Comparison of ENCODE assay signal across 35 cellular contexts in genomic region chr17:37389160-37389559, GRCh38. TPM values are rescaled to one million over a fixed set of nuclear protein-coding genes. Genes with fewer than 3 reads are reported as not detected.
"Had no signal": no experiment of that assay in that cellular context is flagged by ENCODE, and none has a peak within 500 bp of the region (broad histone marks: within the 10 kb centered on the region; RNA-seq: fewer than 3 reads in every experiment).

No MANE protein-coding gene starts in this region.

- H3K9me3 ChIP-seq: ascending aorta, SJCRH30 had no signal

- H3K27ac Mint-ChIP-seq: activated CD4-positive, alpha-beta memory T cell treated with anti-CD3 and anti-CD28 coated beads, Interleukin-2, amount 10 ng/mL, durations not matched to agents 7 days and 5 days; activated CD8-positive, alpha-beta memory T cell treated with anti-CD3 and anti-CD28 coated beads, Interleukin-2, amount 10 ng/mL, durations not matched to agents 7 days and 5 days; activated naive CD4-positive, alpha-beta T cell treated with anti-CD3 and anti-CD28 coated beads, Interleukin-2, amount 50 U/mL, for 24 hours; activated naive CD8-positive, alpha-beta T cell treated with anti-CD3 and anti-CD28 coated beads, Interleukin-2, amount 10 ng/mL, durations not matched to agents 7 days and 5 days; activated T-helper 2 cell treated with anti-CD3 and anti-CD28 coated beads, Interferon-gamma antibody, Interleukin-2, Interleukin-4, amounts not matched to agents 10 μg/mL and 5 μg/mL and 100 μg/mL, durations not matched to agents 14 hours and 24 hours and 36 hours had no signal

- H3K27me3 ChIP-seq: ascending aorta, SJCRH30 had no signal

- H3K27ac ChIP-seq: ascending aorta, SJCRH30, SK-N-MC, WERI-Rb-1 had no signal

- DNase-seq: activated CD4-positive, alpha-beta memory T cell treated with anti-CD3 and anti-CD28 coated beads, Interleukin-2, amount 10 ng/mL, durations not matched to agents 7 days and 5 days; activated CD4-positive, alpha-beta T cell treated with anti-CD3 and anti-CD28 coated beads for 1 hour; activated CD4-positive, alpha-beta T cell treated with anti-CD3 and anti-CD28 coated beads for 48 hours; activated CD4-positive, CD25-positive, alpha-beta regulatory T cell; activated CD8-positive, alpha-beta memory T cell treated with anti-CD3 and anti-CD28 coated beads for 24 hours; activated CD8-positive, alpha-beta memory T cell treated with anti-CD3 and anti-CD28 coated beads, Interleukin-2, amount 10 ng/mL, durations not matched to agents 7 days and 5 days; activated CD8-positive, alpha-beta memory T cell treated with anti-CD3 and anti-CD28 coated beads, Interleukin-2, amount 50 U/mL, for 48 hours; activated gamma-delta T cell; activated naive CD4-positive, alpha-beta T cell treated with Interleukin-2 at 50 U/mL for 16 hours; activated naive CD8-positive, alpha-beta T cell treated with anti-CD3 and anti-CD28 coated beads, Interleukin-2, amount 10 ng/mL, durations not matched to agents 7 days and 5 days; amygdala; NCI-H1105; NCI-H1417 treated with DMSO at 0.1 percent for 48 hours; NCI-H187 treated with DMSO at 0.1 percent for 48 hours; NCI-H2081; NCI-H2171 treated with DMSO at 0.1 percent for 48 hours; NCI-H2227 treated with DMSO at 0.1 percent for 48 hours; NCI-H446 treated with DMSO at 0.1 percent for 48 hours; NCI-H524 treated with DMSO at 0.1 percent for 48 hours; NCI-H774; SHP77; SJCRH30; T1000; WERI-Rb-1 had no signal

- H3K4me3 ChIP-seq: ascending aorta, K562, SJCRH30, SK-N-MC had no signal

- H3K36me3 Mint-ChIP-seq: activated CD8-positive, alpha-beta memory T cell treated with anti-CD3 and anti-CD28 coated beads, Interleukin-2, amount 10 ng/mL, durations not matched to agents 7 days and 5 days; activated naive CD4-positive, alpha-beta T cell treated with anti-CD3 and anti-CD28 coated beads, Interleukin-2, amount 50 U/mL, for 24 hours; activated naive CD8-positive, alpha-beta T cell treated with anti-CD3 and anti-CD28 coated beads, Interleukin-2, amount 10 ng/mL, durations not matched to agents 7 days and 5 days had no signal

- H3K36me3 ChIP-seq: ascending aorta, SJCRH30, WERI-Rb-1 had no signal

- H3K4me3 Mint-ChIP-seq: activated CD4-positive, alpha-beta memory T cell treated with anti-CD3 and anti-CD28 coated beads, Interleukin-2, amount 10 ng/mL, durations not matched to agents 7 days and 5 days; activated CD8-positive, alpha-beta memory T cell treated with anti-CD3 and anti-CD28 coated beads, Interleukin-2, amount 10 ng/mL, durations not matched to agents 7 days and 5 days; activated naive CD4-positive, alpha-beta T cell treated with anti-CD3 and anti-CD28 coated beads, Interleukin-2, amount 50 U/mL, for 24 hours; activated naive CD8-positive, alpha-beta T cell treated with anti-CD3 and anti-CD28 coated beads, Interleukin-2, amount 10 ng/mL, durations not matched to agents 7 days and 5 days had no signal

- H3K27me3 Mint-ChIP-seq: activated CD4-positive, alpha-beta memory T cell treated with anti-CD3 and anti-CD28 coated beads, Interleukin-2, amount 10 ng/mL, durations not matched to agents 7 days and 5 days; activated CD8-positive, alpha-beta memory T cell treated with anti-CD3 and anti-CD28 coated beads, Interleukin-2, amount 10 ng/mL, durations not matched to agents 7 days and 5 days; activated naive CD4-positive, alpha-beta T cell treated with anti-CD3 and anti-CD28 coated beads, Interleukin-2, amount 50 U/mL, for 24 hours; activated naive CD8-positive, alpha-beta T cell treated with anti-CD3 and anti-CD28 coated beads, Interleukin-2, amount 10 ng/mL, durations not matched to agents 7 days and 5 days had no signal

- ATAC-seq: activated CD8-positive, alpha-beta memory T cell treated with anti-CD3 and anti-CD28 coated beads, Interleukin-2, amount 10 ng/mL, durations not matched to agents 7 days and 5 days; K562; Panc1 had no signal

- H3K9me3 Mint-ChIP-seq: activated CD4-positive, alpha-beta memory T cell treated with anti-CD3 and anti-CD28 coated beads, Interleukin-2, amount 10 ng/mL, durations not matched to agents 7 days and 5 days; activated naive CD4-positive, alpha-beta T cell treated with anti-CD3 and anti-CD28 coated beads, Interleukin-2, amount 50 U/mL, for 24 hours; activated naive CD8-positive, alpha-beta T cell treated with anti-CD3 and anti-CD28 coated beads, Interleukin-2, amount 10 ng/mL, durations not matched to agents 7 days and 5 days; activated T-helper 2 cell treated with anti-CD3 and anti-CD28 coated beads, Interferon-gamma antibody, Interleukin-2, Interleukin-4, amounts not matched to agents 10 μg/mL and 5 μg/mL and 100 μg/mL, durations not matched to agents 14 hours and 24 hours and 36 hours had no signal

RNA-seq across cellular contexts. Expression of gene C17orf78, which starts 13.4 kb away (rescaled TPM):
- total RNA-seq: activated CD4-positive, alpha-beta memory T cell treated with anti-CD3 and anti-CD28 coated beads, Interleukin-2, amount 10 ng/mL, durations not matched to agents 7 days and 5 days; activated CD8-positive, alpha-beta memory T cell treated with anti-CD3 and anti-CD28 coated beads, Interleukin-2, amount 10 ng/mL, durations not matched to agents 7 days and 5 days; activated naive CD8-positive, alpha-beta T cell treated with anti-CD3 and anti-CD28 coated beads, Interleukin-2, amount 10 ng/mL, durations not matched to agents 7 days and 5 days; activated T-helper 2 cell treated with anti-CD3 and anti-CD28 coated beads, Interferon-gamma antibody, Interleukin-2, Interleukin-4, amounts not matched to agents 10 μg/mL and 5 μg/mL and 100 μg/mL, durations not matched to agents 14 hours and 24 hours and 36 hours; ascending aorta; cardiac septum; K562; M059J; RPMI7951; SJCRH30; T-helper 1 cell treated with Interleukin-12 subunit alpha and Interleukin-12 subunit beta and Interleukin-4 antibody, amounts not matched to agents 30 ng/mL and 1 ng/mL, for 36 hours; T-helper 2 cell treated with Interferon-gamma antibody and Interleukin-4, amounts not matched to agents 100 ng/mL and 5 ng/mL, for 36 hours had no signal
